ENCODE assay signal across 12 cellular contexts in the genomic region with DNA sequence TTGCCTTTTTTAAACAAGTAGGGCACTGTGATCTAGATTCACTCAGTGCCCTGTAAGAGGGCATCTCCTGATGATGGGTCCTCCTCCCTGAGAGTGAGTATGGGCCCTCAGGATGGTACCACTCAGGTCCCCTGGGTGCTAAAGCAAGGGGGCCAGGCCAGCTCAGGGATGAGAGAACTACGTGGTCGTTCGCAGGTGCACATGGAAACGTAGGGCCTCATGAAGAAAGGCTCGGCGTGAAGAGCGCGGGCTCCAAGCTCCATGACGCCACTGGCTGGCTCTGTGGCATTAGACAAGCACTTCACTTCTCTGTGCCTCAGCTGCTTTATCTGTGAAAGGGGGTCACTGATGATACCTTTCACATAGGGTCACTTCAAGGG. TPM values are rescaled to one million over a fixed set of nuclear protein-coding genes. Genes with fewer than 3 reads are reported as not detected.
DNase-seq lines count a peak whose midpoint lies in the region; ATAC-seq and TF ChIP-seq lines count a peak whose summit lies in the region.
"Had no signal": no experiment of that assay in that cellular context is flagged by ENCODE, and none has a peak within 500 bp of the region (broad histone marks: within the 10 kb centered on the region; RNA-seq: fewer than 3 reads in every experiment).

No MANE protein-coding gene starts in this region.

- 87% methylated on average over 9 of the region's 9 CpGs for WGBS in mesenchymal stem cell
- 95% methylated on average over 9 of the region's 9 CpGs for WGBS in prostate gland

- TF ChIP-seq POLR2A in prostate gland (IDR thresholded peaks at IDR 0.05) = no peak

- peak overlapping the region; percentile 94 for H3K27ac ChIP-seq in mesenchymal stem cell (ENCODE audit: low read length, poor library complexity, severe bottlenecking)
- H3K27ac ChIP-seq in tibial artery = peak overlapping the region; percentile 60 to 69
- no peak overlapping the region for H3K27ac ChIP-seq in prostate gland

- peak overlapping the region; percentile 91 for H3K27ac Mint-ChIP-seq in chondrocyte (ENCODE audit: unreplicated experiment)

- H3K4me1 Mint-ChIP-seq in activated T-cell treated with anti-CD3 and anti-CD28 coated beads, Interleukin-2, amount 50 U/mL, for 4 hours (ENCODE audit: low read depth) = peaks cover 27% of the 10 kb centered on the region
- peaks cover 59% of the 10 kb centered on the region for H3K4me1 Mint-ChIP-seq in chondrocyte (ENCODE audit: low read depth)

- intact Hi-C loops in tibial artery (cut with DNase I; ENCODE audit: low total_unique reads) = no loop called here
- intact Hi-C loops in prostate gland (cut with DNase I) = no loop called here

- H2AFZ ChIP-seq in mesenchymal stem cell (ENCODE audit: low read depth, low read length) = no peak overlapping the region

- H4K8ac ChIP-seq in mesenchymal stem cell (ENCODE audit: low read length) = peak overlapping the region; percentile 92

- peak; percentile 14 for DNase-seq in activated T-cell treated with anti-CD3 and anti-CD28 coated beads, Interleukin-2, amount 50 U/mL, for 1 hour
- no peak for DNase-seq in activated T-cell treated with anti-CD3 and anti-CD28 coated beads, Interleukin-2, amount 50 U/mL, for 4 hours
- DNase-seq in chondrocyte (ENCODE audit: low spot score) (peak; percentile 58), mesenchymal stem cell (no peak), tibial artery (peak; percentile 18 to 48), NCI-H2029 (lab: John Stamatoyannopoulos, UW) (no peak), putamen (ENCODE audit: low spot score) (no peak), prostate gland (ENCODE audit: low spot score) (no peak)
- DNase-seq: activated CD4-positive, alpha-beta T cell treated with anti-CD3 and anti-CD28 coated beads for 1 hour; Kasumi-1; NCI-H1930; NK-92 treated with Interleukin-12 subunit alpha and Interleukin-12 subunit beta, amount 100 ng/mL, for 24 hours had no signal

- no peaks in the 10 kb centered on the region for H3K27me3 Mint-ChIP-seq in activated T-cell treated with anti-CD3 and anti-CD28 coated beads, Interleukin-2, amount 50 U/mL, for 4 hours (ENCODE audit: low read depth)
- H3K27me3 Mint-ChIP-seq in chondrocyte (ENCODE audit: low read depth) = no peaks in the 10 kb centered on the region

- no peak overlapping the region for H3K4me3 ChIP-seq in mesenchymal stem cell (ENCODE audit: insufficient read depth in 1 of 2, low read depth in 1 of 2, low read length in 2 of 2)
- no peak overlapping the region for H3K4me3 ChIP-seq in tibial artery
- no peak overlapping the region for H3K4me3 ChIP-seq in prostate gland

- peak overlapping the region; percentile 69 for H2BK5ac ChIP-seq in mesenchymal stem cell (ENCODE audit: low read depth, low read length, poor library complexity, severe bottlenecking)

- peak overlapping the region; percentile 99 for H2AK5ac ChIP-seq in mesenchymal stem cell (ENCODE audit: low read length, severe bottlenecking)

- no peak overlapping the region for H3K4me2 ChIP-seq in mesenchymal stem cell (ENCODE audit: low read length, poor library complexity, severe bottlenecking)

- H3K4ac ChIP-seq in mesenchymal stem cell (ENCODE audit: low read depth in 1 of 2, low read length in 2 of 2) = peak overlapping the region; percentile 72 to 95

- H2BK120ac ChIP-seq in mesenchymal stem cell (ENCODE audit: low read depth, low read length) = peak overlapping the region; percentile 54

- peak overlapping the region; percentile 96 for H4K91ac ChIP-seq in mesenchymal stem cell (ENCODE audit: low read length)

- H3K9me3 ChIP-seq in mesenchymal stem cell (ENCODE audit: control insufficient read depth, low read length) (no peaks in the 10 kb centered on the region), tibial artery (no peaks in the 10 kb centered on the region), prostate gland (no peaks in the 10 kb centered on the region)

- no peak overlapping the region for H3K4me3 Mint-ChIP-seq in activated T-cell treated with anti-CD3 and anti-CD28 coated beads, Interleukin-2, amount 50 U/mL, for 4 hours
- H3K4me3 Mint-ChIP-seq in chondrocyte (ENCODE audit: unreplicated experiment) = no peak overlapping the region

- H3K36me3 ChIP-seq in mesenchymal stem cell (ENCODE audit: control insufficient read depth in 1 of 2, insufficient read depth in 2 of 2, low read depth in 1 of 2, low read length in 2 of 2) (peaks cover 42 to 44% of the 10 kb centered on the region in 2 experiments), tibial artery (peaks cover 5 to 16% (median 6%) of the 10 kb centered on the region in 3 donors), prostate gland (peaks cover 0 to 6% of the 10 kb centered on the region in 2 donors)

- H3K27me3 ChIP-seq in mesenchymal stem cell (ENCODE audit: control insufficient read depth in 1 of 2, insufficient read depth in 1 of 2, low read length in 2 of 2) (no peaks in the 10 kb centered on the region), tibial artery (no peaks in the 10 kb centered on the region), prostate gland (replicated peaks; ENCODE audit: insufficient read depth) (no peaks in the 10 kb centered on the region)

- peaks cover 17% of the 10 kb centered on the region for H3K79me1 ChIP-seq in mesenchymal stem cell (replicated peaks; ENCODE audit: low read length, poor library complexity, severe bottlenecking)

- peak overlapping the region; percentile 87 for H3K9ac ChIP-seq in mesenchymal stem cell (ENCODE audit: low read length)

- peak overlapping the region in 1 of 2 experiments; percentile 93 for H3K14ac ChIP-seq in mesenchymal stem cell (ENCODE audit: low read length in 2 of 2)

- H3K23ac ChIP-seq in mesenchymal stem cell (ENCODE audit: low read length in 2 of 2) = peak overlapping the region in 1 of 2 experiments; percentile 34

- H3K4me1 ChIP-seq in mesenchymal stem cell (ENCODE audit: control insufficient read depth, insufficient read depth, low read depth, low read length) = peaks cover 44% of the 10 kb centered on the region
- peaks cover 0 to 48% (median 36%) of the 10 kb centered on the region in 4 donors for H3K4me1 ChIP-seq in tibial artery
- no peaks in the 10 kb centered on the region for H3K4me1 ChIP-seq in prostate gland (replicated peaks)

- TF ChIP-seq CTCF in chondrocyte (IDR thresholded peaks at IDR 0.05) (no peak), tibial artery (IDR thresholded peaks at IDR 0.05) (no peak), prostate gland (IDR thresholded peaks at IDR 0.05) (no peak)

- peaks cover 29% of the 10 kb centered on the region for H3K36me3 Mint-ChIP-seq in activated T-cell treated with anti-CD3 and anti-CD28 coated beads, Interleukin-2, amount 50 U/mL, for 4 hours (ENCODE audit: insufficient read depth)
- H3K36me3 Mint-ChIP-seq in chondrocyte (ENCODE audit: low read depth) = peaks cover 19% of the 10 kb centered on the region

- H3K9me3 Mint-ChIP-seq in activated T-cell treated with anti-CD3 and anti-CD28 coated beads, Interleukin-2, amount 50 U/mL, for 4 hours = peaks cover 6% of the 10 kb centered on the region
- no peaks in the 10 kb centered on the region for H3K9me3 Mint-ChIP-seq in chondrocyte (ENCODE audit: low read depth)

- peak overlapping the region; percentile 86 for H2BK15ac ChIP-seq in mesenchymal stem cell (ENCODE audit: low read depth, poor library complexity, severe bottlenecking)

- no peak for ATAC-seq in activated T-cell treated with anti-CD3 and anti-CD28 coated beads, Interleukin-2, amount 50 U/mL, for 4 hours

- H3K18ac ChIP-seq in mesenchymal stem cell (ENCODE audit: low read depth in 1 of 2, low read length in 2 of 2) = peak overlapping the region; percentile 94 to 96

- H2BK12ac ChIP-seq in mesenchymal stem cell (ENCODE audit: low read length in 2 of 2) = peak overlapping the region; percentile 87 to 99

RNA-seq across cellular contexts. Expression of gene SYNJ2, which starts 50.7 kb away (rescaled TPM):
- 10 to 100 TPM; 22.9 to 27.8 (median 24.2) TPM for total RNA-seq in activated T-cell treated with anti-CD3 and anti-CD28 coated beads, Interleukin-2, amount 50 U/mL, for 4 hours
- total RNA-seq in chondrocyte = 29.2 to 54.5 TPM (median 53.1 TPM) in 3 replicates
- 14.0 TPM for polyA plus RNA-seq in mesenchymal stem cell (2013, experiment 1 of 2)
- 12.9 TPM for polyA plus RNA-seq in mesenchymal stem cell (2013, experiment 2 of 2)
- 10 to 100 TPM; 19.7 to 19.9 TPM for total RNA-seq in prostate gland

Comparison
In these comparisons a context has a peak if more than half of its experiments do, and no peak if none do; other contexts are left out.
1. DNase-seq: peak in activated T-cell treated with anti-CD3 and anti-CD28 coated beads, Interleukin-2, amount 50 U/mL, for 1 hour (single experiment), chondrocyte (single experiment) and tibial artery (2 of 2); none in activated T-cell treated with anti-CD3 and anti-CD28 coated beads, Interleukin-2, amount 50 U/mL, for 4 hours (single experiment), mesenchymal stem cell (single experiment), NCI-H2029 (single experiment), putamen (single experiment) and prostate gland (single experiment).
2. H3K27ac ChIP-seq: peak in mesenchymal stem cell (single experiment) and tibial artery (2 of 2); none in prostate gland (0 of 2).